ENCODE assay signal across 8 cellular contexts in genomic region chr7:25253714-25254113, GRCh38. TPM values are rescaled to one million over a fixed set of nuclear protein-coding genes. Genes with fewer than 3 reads are reported as not detected.
"Had no signal": no experiment of that assay in that cellular context is flagged by ENCODE, and none has a peak within 500 bp of the region (broad histone marks: within the 10 kb centered on the region; RNA-seq: fewer than 3 reads in every experiment).

No MANE protein-coding gene starts in this region.

- H3K4me3 ChIP-seq: K562 had no signal

- H3K27ac ChIP-seq: HL-60 had no signal

- DNase-seq: IMR-90, KBM-7, KG1 had no signal

RNA-seq across cellular contexts. Expression of gene NPVF, which starts 25.4 kb away (rescaled TPM):
- total RNA-seq: HepG2, HT-29, HT1080, IMR-90, K562 had no signal
